8 cellular contexts compared by ENCODE assay signal in genomic region chr11:73141309-73142127, GRCh38. TPM values are rescaled to one million over a fixed set of nuclear protein-coding genes. Genes with fewer than 3 reads are reported as not detected.
DNase-seq lines count a peak whose midpoint lies in the region; ATAC-seq, FAIRE-seq and TF ChIP-seq lines count a peak whose summit lies in the region.

No MANE protein-coding gene starts in this region.

- no peak overlapping the region for H2BK15ac ChIP-seq in H1 (ENCODE audit: low read length)

- H3K4ac ChIP-seq in H1 (replicated peaks; ENCODE audit: insufficient read length, low read depth, low read length): peak overlapping the region; percentile 65

- POLR2A ChIA-PET in activated CD4-positive, alpha-beta memory T cell treated with anti-CD3 and anti-CD28 coated beads, Interleukin-2, amount 10 ng/mL, durations not matched to agents 7 days and 5 days (lab: Charles Lee): interaction anchor here (0.7 to 3.7 kb wide), 11 partner anchors 11 to 638 kb away, joined by 3 to 76 read pairs (median 6); partner anchors contain the start of gene ATG16L2
- POLR2A ChIA-PET in H1 (lab: Charles Lee; ENCODE audit: partially characterized antibody): interaction anchor here (1.0 to 1.5 kb wide), 5 partner anchors 12 to 300 kb away, joined by 3 to 7 read pairs (median 4); no protein-coding TSS in a partner anchor

- no peak for TF ChIP-seq RAD21 in H1 (IDR thresholded peaks at IDR 0.05 in 1 of 2, conservative IDR thresholded peaks at IDR 0.05 in 1 of 2; ENCODE audit: low read depth in 2 of 2, low read length in 2 of 2)

- H3K36me3 ChIP-seq in H1 (ENCODE audit: control insufficient read depth in 2 of 4, insufficient read depth in 4 of 4, low read length in 3 of 4): no peaks in the 10 kb centered on the region; a peak in 1 of 8 replicates

- peaks cover 44% of the 10 kb centered on the region for H3K4me1 Mint-ChIP-seq in activated CD4-positive, alpha-beta memory T cell treated with anti-CD3 and anti-CD28 coated beads, Interleukin-2, amount 10 ng/mL, durations not matched to agents 7 days and 5 days

- peaks cover 37% of the 10 kb centered on the region for H3K36me3 Mint-ChIP-seq in activated CD4-positive, alpha-beta memory T cell treated with anti-CD3 and anti-CD28 coated beads, Interleukin-2, amount 10 ng/mL, durations not matched to agents 7 days and 5 days (ENCODE audit: low read depth)

- no peak overlapping the region for H2AK5ac ChIP-seq in H1 (ENCODE audit: low read depth, low read length)

- H3K56ac ChIP-seq in H1 (replicated peaks; ENCODE audit: insufficient read length, low read depth, low read length): peak overlapping the region; percentile 34

- peak overlapping the region; percentile 69 to 80 (median 78) for H3K4me3 ChIP-seq in H1 (ENCODE audit: extremely low read depth in 1 of 4, insufficient read depth in 2 of 4, low read depth in 3 of 4, low read length in 4 of 4)

- H4K20me1 ChIP-seq in H1 (replicated peaks in 1 of 2; ENCODE audit: control insufficient read depth in 1 of 2, insufficient read depth in 2 of 2, low read length in 2 of 2): no peaks in the 10 kb centered on the region

- TF ChIP-seq POLR2A in H1 (IDR thresholded peaks at IDR 0.05; ENCODE audit: control extremely low read depth in 1 of 2, low read depth in 2 of 2, low read length in 2 of 2): no peak

- CTCF ChIA-PET in activated CD4-positive, alpha-beta memory T cell treated with anti-CD3 and anti-CD28 coated beads, Interleukin-2, amount 10 ng/mL, durations not matched to agents 7 days and 5 days (lab: Charles Lee): interaction anchor here (0.9 to 2.6 kb wide), 6 partner anchors 12 to 347 kb away, joined by 3 to 58 read pairs (median 6); partner anchors contain the start of gene STARD10
- CTCF ChIA-PET in H1 (lab: Charles Lee; ENCODE audit: partially characterized antibody): interaction anchor here (0.7 to 3.2 kb wide), 7 partner anchors 26 to 403 kb away, joined by 3 to 22 read pairs (median 6); no protein-coding TSS in a partner anchor

- peaks cover 2 to 10% (median 8%) of the 10 kb centered on the region in 4 experiments; a peak in 6 of 7 replicates for H3K4me1 ChIP-seq in H1 (replicated peaks in 1 of 4; ENCODE audit: control insufficient read depth in 3 of 4, insufficient read depth in 4 of 4, low read length in 3 of 4)

- no peaks in the 10 kb centered on the region for H3K79me1 ChIP-seq in H1 (ENCODE audit: low read depth, low read length)

- H2AFZ ChIP-seq in H1 (ENCODE audit: low read length): peak overlapping the region; percentile 24; the same call in 1 of the 2 replicates

- H3K79me2 ChIP-seq in H1 (ENCODE audit: control insufficient read depth in 1 of 2, insufficient read depth in 2 of 2, low read length in 2 of 2): no peaks in the 10 kb centered on the region

- H3K27ac Mint-ChIP-seq in activated CD4-positive, alpha-beta memory T cell treated with anti-CD3 and anti-CD28 coated beads, Interleukin-2, amount 10 ng/mL, durations not matched to agents 7 days and 5 days: peak overlapping the region; percentile 86

- peak overlapping the region; percentile 10 for H4K91ac ChIP-seq in H1 (replicated peaks; ENCODE audit: insufficient read length, low read length)

- peak overlapping the region; percentile 91 for H4K8ac ChIP-seq in H1 (ENCODE audit: extremely low read depth, insufficient read depth, low read length)

- H3K18ac ChIP-seq in H1 (ENCODE audit: extremely low read depth, low read length): peak overlapping the region; percentile 79; the same call in 1 of the 2 replicates

- DNase-seq in NCI-H2171 treated with DMSO at 0.1 percent for 48 hours (lab: John Stamatoyannopoulos, UW) (peak; percentile 68), NCI-H2171 (lab: John Stamatoyannopoulos, UW) (no peak), NCI-H2227 treated with DMSO at 0.1 percent for 48 hours (lab: John Stamatoyannopoulos, UW) (peak; percentile 88), H1 (ENCODE audit: low read depth in 1 of 2, low spot score in 2 of 2) (peak in 1 of 2 experiments; percentile 84), mesenteric fat pad (ENCODE audit: low spot score) (peak; percentile 91)
- DNase-seq in activated CD4-positive, alpha-beta memory T cell treated with anti-CD3 and anti-CD28 coated beads, Interleukin-2, amount 10 ng/mL, durations not matched to agents 7 days and 5 days: peak; percentile 66
- peak; percentile 38 for DNase-seq in stimulated activated CD8-positive, alpha-beta memory T cell treated with anti-CD3 and anti-CD28 coated beads, Interleukin-4, amount 100 ng/mL, for 24 hours (ENCODE audit: low read depth)

- H3K9me3 Mint-ChIP-seq in activated CD4-positive, alpha-beta memory T cell treated with anti-CD3 and anti-CD28 coated beads, Interleukin-2, amount 10 ng/mL, durations not matched to agents 7 days and 5 days: no peaks in the 10 kb centered on the region

- TF ChIP-seq CTCF in H1 (IDR thresholded peaks at IDR 0.05; ENCODE audit: control extremely low read depth in 1 of 3, insufficient read depth in 1 of 3, low read depth in 1 of 3, low read length in 3 of 3): no peak

- no peaks in the 10 kb centered on the region for H3K9me3 ChIP-seq in H1 (ENCODE audit: insufficient read depth in 2 of 2, low read depth in 1 of 2, low read length in 1 of 2)

- peaks cover 15% of the 10 kb centered on the region; the same call in 1 of the 2 replicates for H3K23me2 ChIP-seq in H1 (ENCODE audit: low read depth, low read length)

- no peak overlapping the region; the same call in 1 of the 2 replicates for H2BK12ac ChIP-seq in H1 (ENCODE audit: low read depth, low read length)

- peaks cover 0 to 12% (median 6%) of the 10 kb centered on the region in 4 experiments; a peak in 3 of 7 replicates for H3K27me3 ChIP-seq in H1 (replicated peaks in 1 of 4; ENCODE audit: control insufficient read depth in 3 of 4, extremely low read depth in 1 of 4, insufficient read depth in 3 of 4, low read length in 3 of 4)

- no peaks in the 10 kb centered on the region for H3K27me3 Mint-ChIP-seq in activated CD4-positive, alpha-beta memory T cell treated with anti-CD3 and anti-CD28 coated beads, Interleukin-2, amount 10 ng/mL, durations not matched to agents 7 days and 5 days

- TF ChIP-seq EP300 in H1 (IDR thresholded peaks at IDR 0.05; ENCODE audit: borderline replicate concordance in 1 of 2, low read depth in 2 of 2, low read length in 2 of 2): no peak

- peak overlapping the region; percentile 90; the same call in 1 of the 2 replicates for H3K27ac ChIP-seq in H1 (ENCODE audit: low read depth, low read length)

- H4K5ac ChIP-seq in H1 (ENCODE audit: insufficient read length, low read depth, low read length): peak overlapping the region; percentile 75

- H3K9ac ChIP-seq in H1 (replicated peaks in 1 of 4; ENCODE audit: extremely low read depth in 1 of 4, low read depth in 3 of 4, low read length in 3 of 4): peak overlapping the region in 3 of 4 experiments; percentile 54 to 78 (median 75); a peak in 6 of 7 replicates

- H2BK120ac ChIP-seq in H1 (replicated peaks; ENCODE audit: low read depth, low read length): no peak overlapping the region

- peak; percentile 2 for ATAC-seq in HG02759 (IDR thresholded peaks at IDR 0.05; ENCODE audit: unreplicated experiment)

- peak overlapping the region; percentile 67 to 75 for H3K4me2 ChIP-seq in H1 (ENCODE audit: insufficient read depth in 1 of 2, low read depth in 2 of 2, low read length in 2 of 2)

- peak overlapping the region; percentile 97 for H3K4me3 Mint-ChIP-seq in activated CD4-positive, alpha-beta memory T cell treated with anti-CD3 and anti-CD28 coated beads, Interleukin-2, amount 10 ng/mL, durations not matched to agents 7 days and 5 days

- peak overlapping the region; percentile 32; the same call in 1 of the 2 replicates for H2BK5ac ChIP-seq in H1 (ENCODE audit: low read depth, low read length)

- WGBS in H1 (ENCODE audit: extremely low coverage in 1 of 2, insufficient coverage in 1 of 2, insufficient read length in 1 of 2, insufficient replicate concordance in 2 of 2, low coverage in 1 of 2, low lambda C conversion rate in 2 of 2, missing lambda C conversion rate in 1 of 2), 2 experiments: 2% methylated on average over 49 of the region's 71 CpGs; no CpG with 5 or more reads in 1 of the 2 experiments

- H3K23ac ChIP-seq in H1 (ENCODE audit: insufficient read length): no peak overlapping the region

- H3K14ac ChIP-seq in H1 (ENCODE audit: insufficient read length): no peak overlapping the region

- H2BK20ac ChIP-seq in H1 (ENCODE audit: low read length): no peak overlapping the region

- FAIRE-seq in H1 (lab: Jason Lieb, UNC): no peak

TF ChIP-seq in H1, 55 proteins besides CTCF, POLR2A, EP300 and RAD21:
- TF ChIP-seq RNF2 (IDR thresholded peaks at IDR 0.05; ENCODE audit: borderline replicate concordance, low read depth, low read length, missing control alignments, poor library complexity, severe bottlenecking): no peak
- peak; percentile 13 for TF ChIP-seq EZH2 (IDR thresholded peaks at IDR 0.05; ENCODE audit: low read depth, low read length, severe bottlenecking)
- TF ChIP-seq RBBP5 (IDR thresholded peaks at IDR 0.05; ENCODE audit: borderline replicate concordance, low read depth, low read length): peak; percentile 50; the same call in 1 of the 2 replicates
- peak; percentile 48; the same call in 1 of the 2 replicates for TF ChIP-seq CREB1 (IDR thresholded peaks at IDR 0.05)
- TF ChIP-seq KDM4A (IDR thresholded peaks at IDR 0.05; ENCODE audit: low read depth, low read length, severe bottlenecking): peak; percentile 66
- TF ChIP-seq HDAC2 (IDR thresholded peaks at IDR 0.05; ENCODE audit: borderline replicate concordance in 1 of 2, low read depth in 2 of 2, low read length in 2 of 2): 0 out of 4 replicates have a peak, but pooled peaks of 1 of the 2 experiments have one; percentile 32
- TF ChIP-seq SIN3A (conservative IDR thresholded peaks at IDR 0.05 in 1 of 2, IDR thresholded peaks at IDR 0.05 in 1 of 2; ENCODE audit: low read depth in 1 of 2, low read length in 2 of 2): peak in 1 of 2 experiments; percentile 22; a peak in 1 of 4 replicates
- no peak for TF ChIP-seq TCF12 (IDR thresholded peaks at IDR 0.05; ENCODE audit: low read depth, low read length)

RNA-seq across cellular contexts. Expression of gene FCHSD2, which starts 0.6 kb away (rescaled TPM):
- 10 to 100 TPM; 40.8 to 41.7 TPM for total RNA-seq in activated CD4-positive, alpha-beta memory T cell treated with anti-CD3 and anti-CD28 coated beads, Interleukin-2, amount 10 ng/mL, durations not matched to agents 7 days and 5 days
- total RNA-seq in H1 (2021; fragmentation: NEBNext Ultra II Directional; extraction: Animal tissue kit (Norgen Biotek cat#: 25700)): 7.8 and 9.2 TPM in 2 replicates
- polyA plus RNA-seq in H1 (2011; rRNA removed): 3.0 and 4.1 TPM in 2 replicates
- 4.8 TPM for polyA plus RNA-seq in H1 (2011; cell fraction: cytosol; rRNA removed)
- polyA plus RNA-seq in H1 (2011; cell fraction: nucleus; rRNA removed): 6.5 TPM
- 4.8 to 6.8 TPM (median 5.9 TPM) in 4 replicates for polyA plus RNA-seq in H1 (2012, experiment 1 of 2)
- polyA plus RNA-seq in H1 (2012, experiment 2 of 2): 1.1 TPM
- 4.2 TPM for polyA plus RNA-seq in H1 (2013, experiment 1 of 2)
- polyA plus RNA-seq in H1 (2013, experiment 2 of 2): 4.0 TPM
- polyA minus RNA-seq in H1 (2011; rRNA and poly(A)+ RNA removed): 4.0 and 6.5 TPM in 2 replicates
- 4.1 TPM for polyA minus RNA-seq in H1 (2011; cell fraction: cytosol; rRNA and poly(A)+ RNA removed)
- 8.1 TPM for polyA minus RNA-seq in H1 (2011; cell fraction: nucleus; rRNA and poly(A)+ RNA removed)
- total RNA-seq in mesenteric fat pad: 54.9 TPM
